12 cellular contexts compared by ENCODE assay signal in genomic region chr22:37148742-37149665, GRCh38. TPM values are rescaled to one million over a fixed set of nuclear protein-coding genes. Genes with fewer than 3 reads are reported as not detected.
DNase-seq lines count a peak whose midpoint lies in the region; ATAC-seq and TF ChIP-seq lines count a peak whose summit lies in the region.
"Had no signal": no experiment of that assay in that cellular context is flagged by ENCODE, and none has a peak within 500 bp of the region (broad histone marks: within the 10 kb centered on the region; RNA-seq: fewer than 3 reads in every experiment).

No MANE protein-coding gene starts in this region.

- H3K79me2 ChIP-seq in OCI-LY7 (ENCODE audit: insufficient read depth, low read depth, low read length) (no peaks in the 10 kb centered on the region), SK-N-SH (ENCODE audit: insufficient read depth) (no peaks in the 10 kb centered on the region)

- H3K4me1 ChIP-seq in CD8-positive, alpha-beta T cell (ENCODE audit: insufficient read depth, low read length), result peaks cover 60% of the 10 kb centered on the region
- peaks cover 40 to 46% of the 10 kb centered on the region in 2 donors for H3K4me1 ChIP-seq in naive thymus-derived CD4-positive, alpha-beta T cell (ENCODE audit: control insufficient read depth in 2 of 2, insufficient read depth in 2 of 2, low read length in 2 of 2)
- no peaks in the 10 kb centered on the region for H3K4me1 ChIP-seq in OCI-LY7 (ENCODE audit: insufficient read depth, low read length, poor library complexity, severe bottlenecking)
- H3K4me1 ChIP-seq in SK-N-SH (ENCODE audit: control insufficient read depth in 1 of 2, insufficient read depth in 2 of 2, low read depth in 1 of 2, low read length in 1 of 2), result no peaks in the 10 kb centered on the region

- peaks cover 4% of the 10 kb centered on the region for H3K36me3 ChIP-seq in CD8-positive, alpha-beta T cell (ENCODE audit: insufficient read depth, low read length)
- peaks cover 0 to 7% (median 3%) of the 10 kb centered on the region in 3 experiments for H3K36me3 ChIP-seq in naive thymus-derived CD4-positive, alpha-beta T cell (ENCODE audit: control insufficient read depth in 2 of 3, insufficient read depth in 3 of 3, low read length in 3 of 3)
- no peaks in the 10 kb centered on the region for H3K36me3 ChIP-seq in OCI-LY7 (ENCODE audit: insufficient read depth, low read length)
- H3K36me3 ChIP-seq in SK-N-SH (replicated peaks in 1 of 2; ENCODE audit: control insufficient read depth in 1 of 2, insufficient read depth in 2 of 2, low read length in 1 of 2), result no peaks in the 10 kb centered on the region
- H3K36me3 ChIP-seq: right lobe of liver had no signal

- H3K9me2 ChIP-seq in OCI-LY7 (ENCODE audit: insufficient read depth, low read length) (no peaks in the 10 kb centered on the region), SK-N-SH (no peaks in the 10 kb centered on the region)

- H3K27ac ChIP-seq in CD8-positive, alpha-beta T cell (ENCODE audit: low read depth, low read length), result peak overlapping the region; percentile 84
- peak overlapping the region; percentile 84 for H3K27ac ChIP-seq in naive thymus-derived CD4-positive, alpha-beta T cell (ENCODE audit: low read depth, low read length)
- H3K27ac ChIP-seq in OCI-LY7 (ENCODE audit: low read depth, low read length, poor library complexity, severe bottlenecking), result no peak overlapping the region
- H3K27ac ChIP-seq in SK-N-SH (ENCODE audit: low read depth in 2 of 2, low read length in 1 of 2), result no peak overlapping the region
- H3K27ac ChIP-seq: right lobe of liver had no signal

- H4K20me1 ChIP-seq in OCI-LY7 (ENCODE audit: insufficient read depth, low read length) (no peaks in the 10 kb centered on the region), SK-N-SH (ENCODE audit: insufficient read depth) (no peaks in the 10 kb centered on the region)

- peak overlapping the region; percentile 96 for H3K27ac Mint-ChIP-seq in CD8-positive, alpha-beta T cell
- H3K27ac Mint-ChIP-seq in activated CD4-positive, alpha-beta memory T cell treated with anti-CD3 and anti-CD28 coated beads, Interleukin-2, amount 10 ng/mL, durations not matched to agents 7 days and 5 days, result peak overlapping the region; percentile 89
- H3K27ac Mint-ChIP-seq in naive thymus-derived CD4-positive, alpha-beta T cell, result peak overlapping the region; percentile 92 to 99 (median 95)

- no peaks in the 10 kb centered on the region for H3K27me3 Mint-ChIP-seq in CD8-positive, alpha-beta T cell (ENCODE audit: low read depth)
- no peaks in the 10 kb centered on the region for H3K27me3 Mint-ChIP-seq in activated CD4-positive, alpha-beta memory T cell treated with anti-CD3 and anti-CD28 coated beads, Interleukin-2, amount 10 ng/mL, durations not matched to agents 7 days and 5 days
- no peaks in the 10 kb centered on the region for H3K27me3 Mint-ChIP-seq in naive thymus-derived CD4-positive, alpha-beta T cell

- H3K36me3 Mint-ChIP-seq in CD8-positive, alpha-beta T cell, result peaks cover 37% of the 10 kb centered on the region
- peaks cover 69% of the 10 kb centered on the region for H3K36me3 Mint-ChIP-seq in activated CD4-positive, alpha-beta memory T cell treated with anti-CD3 and anti-CD28 coated beads, Interleukin-2, amount 10 ng/mL, durations not matched to agents 7 days and 5 days (ENCODE audit: low read depth)
- peaks cover 0 to 33% (median 5%) of the 10 kb centered on the region in 5 donors for H3K36me3 Mint-ChIP-seq in naive thymus-derived CD4-positive, alpha-beta T cell

- H3K27me3 ChIP-seq in CD8-positive, alpha-beta T cell (ENCODE audit: insufficient read depth, low read length), result no peaks in the 10 kb centered on the region
- no peaks in the 10 kb centered on the region for H3K27me3 ChIP-seq in naive thymus-derived CD4-positive, alpha-beta T cell (ENCODE audit: control insufficient read depth in 2 of 2, insufficient read depth in 2 of 2, low read length in 2 of 2)
- no peaks in the 10 kb centered on the region for H3K27me3 ChIP-seq in SK-N-SH (ENCODE audit: insufficient read depth)
- H3K27me3 ChIP-seq: right lobe of liver had no signal

- no peaks in the 10 kb centered on the region for H3F3A ChIP-seq in SK-N-SH (replicated peaks; ENCODE audit: insufficient read depth)

- POLR2A ChIA-PET in CD8-positive, alpha-beta T cell (lab: Charles Lee), result interaction anchor here (0.6 to 5.9 kb wide), 30 partner anchors 8 to 373 kb away, joined by 3 to 40 read pairs (median 4); partner anchors contain the start of genes IFT27, KCTD17 and RAC2
- POLR2A ChIA-PET in activated CD4-positive, alpha-beta memory T cell treated with anti-CD3 and anti-CD28 coated beads, Interleukin-2, amount 10 ng/mL, durations not matched to agents 7 days and 5 days (lab: Charles Lee), result interaction anchor here (0.6 to 25.9 kb wide), 29 partner anchors 9 to 680 kb away, joined by 3 to 502 read pairs (median 4); partner anchors contain the start of genes NCF4 and RAC2
- POLR2A ChIA-PET in naive thymus-derived CD4-positive, alpha-beta T cell (lab: Charles Lee), result interaction anchor here (0.7 to 6.0 kb wide), 21 partner anchors 9 to 1609 kb away, joined by 3 to 61 read pairs (median 4); partner anchors contain the start of gene IFT27
- POLR2A ChIA-PET in OCI-LY7 (lab: Charles Lee), result no interaction called here
- POLR2A ChIA-PET in SK-N-SH (lab: Yijun Ruan, JAX), result no interaction called here

- H3K4me2 ChIP-seq in OCI-LY7 (ENCODE audit: low read length), result no peak overlapping the region
- no peak overlapping the region for H3K4me2 ChIP-seq in SK-N-SH

- no peak for TF ChIP-seq EP300 in SK-N-SH (IDR thresholded peaks at IDR 0.05; ENCODE audit: borderline replicate concordance in 1 of 2, low read depth in 1 of 2, low read length in 1 of 2)

- H3K9me3 ChIP-seq in CD8-positive, alpha-beta T cell (ENCODE audit: low read length), result no peaks in the 10 kb centered on the region
- no peaks in the 10 kb centered on the region for H3K9me3 ChIP-seq in naive thymus-derived CD4-positive, alpha-beta T cell (ENCODE audit: control insufficient read depth in 2 of 3, low read length in 3 of 3)
- H3K9me3 ChIP-seq in OCI-LY7 (ENCODE audit: low read length) (no peaks in the 10 kb centered on the region; the same call in 1 of the 2 replicates), SK-N-SH (no peaks in the 10 kb centered on the region)
- H3K9me3 ChIP-seq: right lobe of liver had no signal

- ATAC-seq in CD8-positive, alpha-beta T cell, result no peak
- ATAC-seq in GM21360 (IDR thresholded peaks at IDR 0.05; ENCODE audit: unreplicated experiment), result peak; percentile 15
- ATAC-seq in naive thymus-derived CD4-positive, alpha-beta T cell, result no peak

- no peak overlapping the region for H3K9ac ChIP-seq in SK-N-SH

- TF ChIP-seq RAD21 in SK-N-SH (IDR thresholded peaks at IDR 0.05; ENCODE audit: low read length), result no peak

- H3K4me1 Mint-ChIP-seq in CD8-positive, alpha-beta T cell (ENCODE audit: low read depth), result peaks cover 61% of the 10 kb centered on the region
- H3K4me1 Mint-ChIP-seq in activated CD4-positive, alpha-beta memory T cell treated with anti-CD3 and anti-CD28 coated beads, Interleukin-2, amount 10 ng/mL, durations not matched to agents 7 days and 5 days, result peaks cover 59% of the 10 kb centered on the region
- H3K4me1 Mint-ChIP-seq in naive thymus-derived CD4-positive, alpha-beta T cell, result peaks cover 36 to 82% (median 64%) of the 10 kb centered on the region in 7 donors

- BruUV-seq in OCI-LY7 (replicated peaks; lab: Mats Ljungman, UMichigan), result no TSS peak

- no peak overlapping the region for H2AFZ ChIP-seq in OCI-LY7 (ENCODE audit: low read length)
- H2AFZ ChIP-seq in SK-N-SH (ENCODE audit: low read depth), result no peak overlapping the region

- H3K9me3 Mint-ChIP-seq in CD8-positive, alpha-beta T cell, result peaks cover 5% of the 10 kb centered on the region
- peaks cover 9% of the 10 kb centered on the region for H3K9me3 Mint-ChIP-seq in activated CD4-positive, alpha-beta memory T cell treated with anti-CD3 and anti-CD28 coated beads, Interleukin-2, amount 10 ng/mL, durations not matched to agents 7 days and 5 days
- peaks cover 0 to 6% (median 0%) of the 10 kb centered on the region in 11 donors for H3K9me3 Mint-ChIP-seq in naive thymus-derived CD4-positive, alpha-beta T cell

- no peak for DNase-seq in CD8-positive, alpha-beta T cell
- DNase-seq in activated CD4-positive, alpha-beta memory T cell treated with anti-CD3 and anti-CD28 coated beads, Interleukin-2, amount 10 ng/mL, durations not matched to agents 7 days and 5 days, result no peak
- DNase-seq in naive thymus-derived CD4-positive, alpha-beta T cell, result peak in 1 of 9 donors; percentile 37
- DNase-seq in OCI-LY7 (ENCODE audit: low spot score) (no peak), midbrain (lab: John Stamatoyannopoulos, UW) (no peak), NCI-H510A (lab: John Stamatoyannopoulos, UW) (no peak), SK-N-SH (no peak)
- DNase-seq: Caco-2, SHP77 treated with DMSO at 0.1 percent for 48 hours had no signal

- peak overlapping the region; percentile 96 for H3K4me3 Mint-ChIP-seq in CD8-positive, alpha-beta T cell
- H3K4me3 Mint-ChIP-seq in activated CD4-positive, alpha-beta memory T cell treated with anti-CD3 and anti-CD28 coated beads, Interleukin-2, amount 10 ng/mL, durations not matched to agents 7 days and 5 days, result peak overlapping the region; percentile 98
- H3K4me3 Mint-ChIP-seq in naive thymus-derived CD4-positive, alpha-beta T cell, result peak overlapping the region; percentile 70 to 91 (median 86)

- intact Hi-C loops in CD8-positive, alpha-beta T cell (cut with DNase I, micrococcal nuclease), result loop anchor here (1.0 kb wide), 5 partner anchors 17 to 71 kb away; no protein-coding TSS in a partner anchor
- intact Hi-C loops in naive thymus-derived CD4-positive, alpha-beta T cell (cut with micrococcal nuclease), result loop anchor here (1.0 to 5.0 kb wide), 4 partner anchors 27 to 93 kb away; partner anchors contain the start of gene RAC2 (in 1 of the 2)
- intact Hi-C loops in OCI-LY7 (cut with micrococcal nuclease; ENCODE audit: unreplicated experiment), result no loop called here

- no peak for TF ChIP-seq CTCF in CD8-positive, alpha-beta T cell (IDR thresholded peaks at IDR 0.05)
- TF ChIP-seq CTCF in OCI-LY7 (conservative IDR thresholded peaks at IDR 0.05; ENCODE audit: low read length) (no peak), SK-N-SH (IDR thresholded peaks at IDR 0.05) (no peak)

- WGBS in SK-N-SH (ENCODE audit: low lambda C conversion rate), result 73% methylated on average over 15 of the region's 17 CpGs

- CTCF ChIA-PET in CD8-positive, alpha-beta T cell (lab: Charles Lee), result interaction anchor here (0.6 to 9.1 kb wide), 9 partner anchors 15 to 81 kb away, joined by 3 to 86 read pairs (median 3); no protein-coding TSS in a partner anchor
- CTCF ChIA-PET in activated CD4-positive, alpha-beta memory T cell treated with anti-CD3 and anti-CD28 coated beads, Interleukin-2, amount 10 ng/mL, durations not matched to agents 7 days and 5 days (lab: Charles Lee), result interaction anchor here (0.6 to 8.6 kb wide), 19 partner anchors 7 to 932 kb away, joined by 3 to 113 read pairs (median 4); no protein-coding TSS in a partner anchor
- CTCF ChIA-PET in naive thymus-derived CD4-positive, alpha-beta T cell (lab: Charles Lee), result interaction anchor here (0.6 to 4.1 kb wide), 10 partner anchors 12 to 129 kb away, joined by 3 to 32 read pairs (median 4); no protein-coding TSS in a partner anchor
- CTCF ChIA-PET in OCI-LY7 (lab: Charles Lee; ENCODE audit: unreplicated experiment), result interaction anchor here (0.6 kb wide), 1 partner anchor 18 kb away, joined by 3 read pairs; no protein-coding TSS in a partner anchor
- CTCF ChIA-PET in SK-N-SH (lab: Yijun Ruan, JAX), result interaction anchor here (1.3 to 1.4 kb wide), 2 partner anchors 18 to 50 kb away, joined by 3 to 5 read pairs; no protein-coding TSS in a partner anchor

- H3K4me3 ChIP-seq in CD8-positive, alpha-beta T cell (ENCODE audit: low read depth, low read length), result peak overlapping the region; percentile 91
- H3K4me3 ChIP-seq in naive thymus-derived CD4-positive, alpha-beta T cell (ENCODE audit: low read length), result peak overlapping the region; percentile 69
- H3K4me3 ChIP-seq in OCI-LY7 (ENCODE audit: low read depth, low read length, poor library complexity, severe bottlenecking), result no peak overlapping the region
- H3K4me3 ChIP-seq in SK-N-SH (ENCODE audit: low read depth in 2 of 2, low read length in 1 of 2), result no peak overlapping the region

RNA-seq across cellular contexts. Expression of gene IL2RB, which starts 0.7 kb away (rescaled TPM):
- 100 to 1,000 TPM; 121 to 129 TPM for total RNA-seq in CD8-positive, alpha-beta T cell
- 100 to 1,000 TPM; 320 to 323 TPM for total RNA-seq in activated CD4-positive, alpha-beta memory T cell treated with anti-CD3 and anti-CD28 coated beads, Interleukin-2, amount 10 ng/mL, durations not matched to agents 7 days and 5 days
- total RNA-seq in naive thymus-derived CD4-positive, alpha-beta T cell, result 100 to 1,000 TPM in 2 of 5 experiments, 10 to 100 TPM in 3; 14.3 to 209 (median 44.1) TPM
- 10 to 100 TPM; 13.6 to 20.2 TPM for polyA plus RNA-seq in naive thymus-derived CD4-positive, alpha-beta T cell
- not detected in 2 replicates for total RNA-seq in OCI-LY7 (2014; rRNA removed; shearing (Covaris generic))
- not detected in 2 replicates for total RNA-seq in OCI-LY7 (2022)
- polyA plus RNA-seq in SK-N-SH (2012; rRNA removed), result 0.33 and 0.39 TPM in 2 replicates
- polyA plus RNA-seq in SK-N-SH (2012; cell fraction: cytosol; rRNA removed), result 0.18 and 0.42 TPM in 2 replicates
- polyA plus RNA-seq in SK-N-SH (2012; cell fraction: nucleus; rRNA removed), result 0.42 and 0.60 TPM in 2 replicates
- total RNA-seq: Caco-2 had no signal

RNA-seq across cellular contexts. Expression of gene C1QTNF6, which starts 39.0 kb away (rescaled TPM):
- 10 to 100 TPM; 12.0 to 12.9 TPM for total RNA-seq in CD8-positive, alpha-beta T cell
- total RNA-seq in activated CD4-positive, alpha-beta memory T cell treated with anti-CD3 and anti-CD28 coated beads, Interleukin-2, amount 10 ng/mL, durations not matched to agents 7 days and 5 days, result 10 to 100 TPM; 10.2 to 10.3 TPM
- total RNA-seq in naive thymus-derived CD4-positive, alpha-beta T cell, result 10 to 100 TPM; 12.4 to 27.6 (median 20.2) TPM
- polyA plus RNA-seq in naive thymus-derived CD4-positive, alpha-beta T cell, result 1 to 10 TPM; 1.1 to 2.4 TPM
- total RNA-seq in OCI-LY7 (2014; rRNA removed; shearing (Covaris generic)), result 6.8 and 7.3 TPM in 2 replicates
- total RNA-seq in OCI-LY7 (2022), result 18.7 and 19.6 TPM in 2 replicates
- 47.4 and 47.7 TPM in 2 replicates for polyA plus RNA-seq in SK-N-SH (2012; rRNA removed)
- polyA plus RNA-seq in SK-N-SH (2012; cell fraction: cytosol; rRNA removed), result 20.7 and 30.3 TPM in 2 replicates
- polyA plus RNA-seq in SK-N-SH (2012; cell fraction: nucleus; rRNA removed), result 103 and 122 TPM in 2 replicates

RNA-seq across cellular contexts. Expression of gene TMPRSS6, which starts 39.5 kb away (rescaled TPM):
- under 1 TPM; 0.27 to 0.58 TPM for total RNA-seq in CD8-positive, alpha-beta T cell
- total RNA-seq in activated CD4-positive, alpha-beta memory T cell treated with anti-CD3 and anti-CD28 coated beads, Interleukin-2, amount 10 ng/mL, durations not matched to agents 7 days and 5 days, result 10 to 100 TPM; 14.0 to 14.7 TPM
- 1 to 10 TPM in 2 of 5 experiments, under 1 TPM in 3; 0.22 to 3.2 (median 0.32) TPM for total RNA-seq in naive thymus-derived CD4-positive, alpha-beta T cell
- not detected for polyA plus RNA-seq in naive thymus-derived CD4-positive, alpha-beta T cell
- total RNA-seq in OCI-LY7 (2014; rRNA removed; shearing (Covaris generic)), result not detected in 2 replicates
- not detected in 2 replicates for total RNA-seq in OCI-LY7 (2022)
- not detected in 2 replicates for polyA plus RNA-seq in SK-N-SH (2012; rRNA removed)
- polyA plus RNA-seq in SK-N-SH (2012; cell fraction: cytosol; rRNA removed), result 0.01 TPM in 1 of 2 replicates, not detected in the other
- not detected in 2 replicates for polyA plus RNA-seq in SK-N-SH (2012; cell fraction: nucleus; rRNA removed)
- polyA plus RNA-seq: keratinocyte had no signal

Comparison
In these comparisons a context has a peak if more than half of its experiments do, and no peak if none do; other contexts are left out.
1. H3K27ac ChIP-seq: peak in CD8-positive, alpha-beta T cell (single experiment) and naive thymus-derived CD4-positive, alpha-beta T cell (single experiment); none in OCI-LY7 (single experiment) and SK-N-SH (0 of 2).
2. H3K4me3 ChIP-seq: peak in CD8-positive, alpha-beta T cell (single experiment) and naive thymus-derived CD4-positive, alpha-beta T cell (single experiment); none in OCI-LY7 (single experiment) and SK-N-SH (0 of 2).
3. RNA of gene IL2RB, which starts 0.7 kb away (total RNA-seq): 320 to 323 TPM in activated CD4-positive, alpha-beta memory T cell treated with anti-CD3 and anti-CD28 coated beads, Interleukin-2, amount 10 ng/mL, durations not matched to agents 7 days and 5 days, 121 to 129 TPM in CD8-positive, alpha-beta T cell and 14.3 to 209 TPM in naive thymus-derived CD4-positive, alpha-beta T cell; not detected in OCI-LY7; every median in the first group is over 10 times any median in the second.
4. POLR2A ChIA-PET loops: an anchor here in CD8-positive, alpha-beta T cell (0.6 to 5.9 kb wide), activated CD4-positive, alpha-beta memory T cell treated with anti-CD3 and anti-CD28 coated beads, Interleukin-2, amount 10 ng/mL, durations not matched to agents 7 days and 5 days (0.6 to 25.9 kb wide) and naive thymus-derived CD4-positive, alpha-beta T cell (0.7 to 6.0 kb wide); none called in OCI-LY7 and SK-N-SH.
5. Peak in every context shown above with its lines, with median percentiles within 50 percentile points of each other: H3K27ac Mint-ChIP-seq and H3K4me3 Mint-ChIP-seq.